In genomic region chr2:150165988-150166965, GRCh38 we compare ENCODE assay signal across 1 cellular context.
TF ChIP-seq lines count a peak whose summit lies in the region.

No MANE protein-coding gene starts in this region.

TF ChIP-seq in GM23338, 12 proteins besides CTCF, POLR2A, EP300 and RAD21 (continued from another document):
- TF ChIP-seq ETS1 (IDR thresholded peaks at IDR 0.05) (no peak), EZH2 (IDR thresholded peaks at IDR 0.05; ENCODE audit: low read depth, unreplicated experiment) (no peak)
